16 cellular contexts compared by ENCODE assay signal in genomic region chr1:53016705-53017104, GRCh38. TPM values are rescaled to one million over a fixed set of nuclear protein-coding genes. Genes with fewer than 3 reads are reported as not detected.
DNase-seq lines count a peak whose midpoint lies in the region; ATAC-seq and TF ChIP-seq lines count a peak whose summit lies in the region.
"Had no signal": no experiment of that assay in that cellular context is flagged by ENCODE, and none has a peak within 500 bp of the region (broad histone marks: within the 10 kb centered on the region; RNA-seq: fewer than 3 reads in every experiment).

No MANE protein-coding gene starts in this region.

- intact Hi-C loops in MCF 10A (cut with micrococcal nuclease): loop anchor here (5.0 kb wide), 1 partner anchor 89 kb away; the partner anchor contains the start of gene SCP2
- intact Hi-C loops in breast epithelium (cut with DNase I; ENCODE audit: low total_unique reads): no loop called here

- no peak overlapping the region for H3K27ac ChIP-seq in breast epithelium
- H3K27ac ChIP-seq: upper lobe of right lung had no signal

- no peaks in the 10 kb centered on the region for H3K9me3 Mint-ChIP-seq in MCF 10A (ENCODE audit: unreplicated experiment)
- H3K9me3 Mint-ChIP-seq in stimulated activated effector memory CD8-positive, alpha-beta T cell treated with anti-CD3 and anti-CD28 coated beads, Interleukin-12 subunit alpha, Interleukin-12 subunit beta, amount 100 ng/mL, for 72 hours: no peaks in the 10 kb centered on the region

- TF ChIP-seq CTCF in MCF 10A (IDR thresholded peaks at IDR 0.05; ENCODE audit: unreplicated experiment) (no peak), breast epithelium (IDR thresholded peaks at IDR 0.05) (no peak), WI38 (IDR thresholded peaks at IDR 0.05; ENCODE audit: low read depth, low read length) (no peak), foreskin fibroblast (IDR thresholded peaks at IDR 0.05; ENCODE audit: low read depth, low read length) (no peak)

- TF ChIP-seq POLR2A in breast epithelium (IDR thresholded peaks at IDR 0.05): no peak

- BruUV-seq in MCF 10A (replicated peaks; lab: Mats Ljungman, UMichigan): no TSS peak

- CTCF ChIA-PET in MCF 10A (lab: Yijun Ruan, JAX): no interaction called here

- no peak for ATAC-seq in stimulated activated effector memory CD8-positive, alpha-beta T cell treated with anti-CD3 and anti-CD28 coated beads, Interleukin-12 subunit alpha, Interleukin-12 subunit beta, amount 100 ng/mL, for 72 hours
- ATAC-seq: upper lobe of right lung had no signal

- POLR2A ChIA-PET in MCF 10A (lab: Yijun Ruan, JAX): interaction anchor here (0.6 to 1.0 kb wide), 2 partner anchors 9 to 35 kb away, joined by 3 to 4 read pairs; no protein-coding TSS in a partner anchor

- no peaks in the 10 kb centered on the region for H3K36me3 ChIP-seq in breast epithelium
- H3K36me3 ChIP-seq: upper lobe of right lung had no signal

- peak overlapping the region; percentile 85 for H3K4me3 Mint-ChIP-seq in MCF 10A (ENCODE audit: unreplicated experiment)
- no peak overlapping the region for H3K4me3 Mint-ChIP-seq in stimulated activated effector memory CD8-positive, alpha-beta T cell treated with anti-CD3 and anti-CD28 coated beads, Interleukin-12 subunit alpha, Interleukin-12 subunit beta, amount 100 ng/mL, for 72 hours

- peaks cover 17% of the 10 kb centered on the region for H3K4me1 Mint-ChIP-seq in MCF 10A (ENCODE audit: insufficient read depth, unreplicated experiment)
- peaks cover 18% of the 10 kb centered on the region for H3K4me1 Mint-ChIP-seq in stimulated activated effector memory CD8-positive, alpha-beta T cell treated with anti-CD3 and anti-CD28 coated beads, Interleukin-12 subunit alpha, Interleukin-12 subunit beta, amount 100 ng/mL, for 72 hours

- DNase-seq in MCF 10A (ENCODE audit: unreplicated experiment) (peak; percentile 6), breast epithelium (ENCODE audit: low spot score in 2 of 2) (no peak), foreskin fibroblast (peak; percentile 51 to 68), NCI-H2029 (lab: John Stamatoyannopoulos, UW) (no peak), HK-2 (ENCODE audit: unreplicated experiment) (no peak)
- no peak for DNase-seq in stimulated activated effector memory CD8-positive, alpha-beta T cell treated with anti-CD3 and anti-CD28 coated beads, Interleukin-12 subunit alpha, Interleukin-12 subunit beta, amount 100 ng/mL, for 72 hours (ENCODE audit: low spot score in 2 of 2)
- DNase-seq in activated T-cell treated with anti-CD3 and anti-CD28 coated beads, Interleukin-2, amount 50 U/mL, for 1 hour: no peak
- DNase-seq: activated CD4-positive, alpha-beta T cell treated with anti-CD3 and anti-CD28 coated beads for 1 hour; H7; NCI-H2171; posterior cingulate gyrus; stimulated activated CD4-positive, alpha-beta T cell treated with anti-CD3 and anti-CD28 coated beads, Interleukin-1b, Interleukin-23, amount 100 ng/mL, for 48 hours; upper lobe of right lung had no signal

- no peak overlapping the region for H3K4me3 ChIP-seq in breast epithelium
- peak overlapping the region; percentile 87 for H3K4me3 ChIP-seq in WI38 (ENCODE audit: low read depth, low read length)
- H3K4me3 ChIP-seq in foreskin fibroblast (ENCODE audit: low read depth in 1 of 2, low read length in 2 of 2): peak overlapping the region in 1 of 2 donors; percentile 15

- H3K27ac Mint-ChIP-seq in MCF 10A (ENCODE audit: low read depth, unreplicated experiment): no peak overlapping the region
- peak overlapping the region; percentile 69 for H3K27ac Mint-ChIP-seq in stimulated activated effector memory CD8-positive, alpha-beta T cell treated with anti-CD3 and anti-CD28 coated beads, Interleukin-12 subunit alpha, Interleukin-12 subunit beta, amount 100 ng/mL, for 72 hours

- H3K4me1 ChIP-seq in breast epithelium: no peaks in the 10 kb centered on the region

- H3K9me3 ChIP-seq in breast epithelium: no peaks in the 10 kb centered on the region
- H3K9me3 ChIP-seq: upper lobe of right lung had no signal

- no peaks in the 10 kb centered on the region for H3K27me3 ChIP-seq in breast epithelium
- H3K27me3 ChIP-seq: upper lobe of right lung had no signal

- H3K36me3 Mint-ChIP-seq in MCF 10A (ENCODE audit: insufficient read depth, unreplicated experiment): peaks cover 6% of the 10 kb centered on the region
- peaks cover 3% of the 10 kb centered on the region for H3K36me3 Mint-ChIP-seq in stimulated activated effector memory CD8-positive, alpha-beta T cell treated with anti-CD3 and anti-CD28 coated beads, Interleukin-12 subunit alpha, Interleukin-12 subunit beta, amount 100 ng/mL, for 72 hours

- H3K27me3 Mint-ChIP-seq in MCF 10A (ENCODE audit: insufficient read depth, unreplicated experiment): no peaks in the 10 kb centered on the region

RNA-seq across cellular contexts. Expression of gene PODN, which starts 45.3 kb away (rescaled TPM):
- not detected in 2 replicates for total RNA-seq in MCF 10A (2022)
- total RNA-seq in breast epithelium: 100 to 1,000 TPM in 1 of 3 donors, 10 to 100 TPM in 2; 55.1 to 246 (median 83.1) TPM
- total RNA-seq: Daoy, H7, HT-29 had no signal

Comparison
In these comparisons a context has a peak if more than half of its experiments do, and no peak if none do; other contexts are left out.
1. DNase-seq: peak in MCF 10A (single experiment) and foreskin fibroblast (2 of 2); none in breast epithelium (0 of 2), stimulated activated effector memory CD8-positive, alpha-beta T cell treated with anti-CD3 and anti-CD28 coated beads, Interleukin-12 subunit alpha, Interleukin-12 subunit beta, amount 100 ng/mL, for 72 hours (0 of 2), activated T-cell treated with anti-CD3 and anti-CD28 coated beads, Interleukin-2, amount 50 U/mL, for 1 hour (single experiment), NCI-H2029 (single experiment) and HK-2 (single experiment).
2. RNA of gene PODN, which starts 45.3 kb away (total RNA-seq): 55.1 to 246 TPM in breast epithelium; not detected in MCF 10A; every median in the first group is over 10 times any median in the second.